12 cellular contexts compared by ENCODE assay signal in genomic region chr1:58718435-58718834, GRCh38. TPM values are rescaled to one million over a fixed set of nuclear protein-coding genes. Genes with fewer than 3 reads are reported as not detected.
DNase-seq lines count a peak whose midpoint lies in the region; ATAC-seq and TF ChIP-seq lines count a peak whose summit lies in the region.
"Had no signal": no experiment of that assay in that cellular context is flagged by ENCODE, and none has a peak within 500 bp of the region (broad histone marks: within the 10 kb centered on the region; RNA-seq: fewer than 3 reads in every experiment).

No MANE protein-coding gene starts in this region.

- H3K36me3 Mint-ChIP-seq in activated T-cell treated with anti-CD3 and anti-CD28 coated beads, Interleukin-2, amount 50 U/mL, for 4 hours (ENCODE audit: insufficient read depth) = no peaks in the 10 kb centered on the region
- H3K36me3 Mint-ChIP-seq: neural progenitor cell had no signal

- H3K4me3 Mint-ChIP-seq in activated T-cell treated with anti-CD3 and anti-CD28 coated beads, Interleukin-2, amount 50 U/mL, for 4 hours = peak overlapping the region; percentile 20
- H3K4me3 Mint-ChIP-seq: neural progenitor cell had no signal

- H3K9ac ChIP-seq in smooth muscle cell (ENCODE audit: low read depth) = no peak overlapping the region
- H3K9ac ChIP-seq: neural progenitor cell had no signal

- no peak for ATAC-seq in activated T-cell treated with anti-CD3 and anti-CD28 coated beads, Interleukin-2, amount 50 U/mL, for 4 hours
- ATAC-seq in HG03159 (IDR thresholded peaks at IDR 0.05; ENCODE audit: unreplicated experiment) = no peak
- no peak for ATAC-seq in GM21717 (IDR thresholded peaks at IDR 0.05; ENCODE audit: unreplicated experiment)

- H3K27me3 Mint-ChIP-seq in activated T-cell treated with anti-CD3 and anti-CD28 coated beads, Interleukin-2, amount 50 U/mL, for 4 hours (ENCODE audit: low read depth) = no peaks in the 10 kb centered on the region

- H2AFZ ChIP-seq in smooth muscle cell (ENCODE audit: low read depth) = peak overlapping the region; percentile 30
- H2AFZ ChIP-seq: neural progenitor cell had no signal

- H3K9me3 Mint-ChIP-seq in activated T-cell treated with anti-CD3 and anti-CD28 coated beads, Interleukin-2, amount 50 U/mL, for 4 hours = no peaks in the 10 kb centered on the region
- H3K9me3 Mint-ChIP-seq: neural progenitor cell had no signal

- no peak overlapping the region for H3K4me2 ChIP-seq in smooth muscle cell
- H3K4me2 ChIP-seq: neural progenitor cell had no signal

- no peaks in the 10 kb centered on the region for H3F3A ChIP-seq in smooth muscle cell (ENCODE audit: low read depth)

- H3K4me1 ChIP-seq in esophagus muscularis mucosa (peaks cover 14 to 24% (median 18%) of the 10 kb centered on the region in 4 donors), smooth muscle cell (ENCODE audit: low read depth) (no peaks in the 10 kb centered on the region)
- H3K4me1 ChIP-seq: neural progenitor cell, testis had no signal

- H3K27ac ChIP-seq in esophagus muscularis mucosa (replicated peaks in 1 of 4) = peak overlapping the region in 1 of 4 donors; percentile 38
- H3K27ac ChIP-seq in smooth muscle cell (ENCODE audit: low read depth) = no peak overlapping the region
- H3K27ac ChIP-seq: neural progenitor cell, testis had no signal

- H3K4me3 ChIP-seq in esophagus muscularis mucosa = no peak overlapping the region
- H3K4me3 ChIP-seq in smooth muscle cell = no peak overlapping the region
- H3K4me3 ChIP-seq: neural progenitor cell, testis had no signal

- no peaks in the 10 kb centered on the region for H4K20me1 ChIP-seq in smooth muscle cell (ENCODE audit: low read depth)

- no peak for TF ChIP-seq CTCF in esophagus muscularis mucosa (IDR thresholded peaks at IDR 0.05)
- TF ChIP-seq CTCF in smooth muscle cell (IDR thresholded peaks at IDR 0.05; ENCODE audit: borderline replicate concordance, insufficient read depth, poor library complexity, severe bottlenecking) = no peak

- DNase-seq in activated T-cell treated with anti-CD3 and anti-CD28 coated beads, Interleukin-2, amount 50 U/mL, for 4 hours = no peak
- DNase-seq in activated T-cell treated with anti-CD3 and anti-CD28 coated beads for 4 hours (no peak), RPMI8226 (peak; percentile 72), esophagus muscularis mucosa (ENCODE audit: extremely low spot score) (peak; percentile 79), smooth muscle cell (lab: John Stamatoyannopoulos, UW; ENCODE audit: unreplicated experiment) (no peak), H4 (ENCODE audit: low spot score) (no peak)
- DNase-seq: effector CD8-positive, alpha-beta T cell; stimulated activated CD4-positive, alpha-beta T cell treated with anti-CD3 and anti-CD28 coated beads, Interleukin-2, amount 100 ng/mL, for 48 hours; testis had no signal

- intact Hi-C loops in esophagus muscularis mucosa (cut with DNase I) = no loop called here

- H3K36me3 ChIP-seq in esophagus muscularis mucosa (no peaks in the 10 kb centered on the region), smooth muscle cell (ENCODE audit: low read depth) (no peaks in the 10 kb centered on the region)
- H3K36me3 ChIP-seq: neural progenitor cell had no signal

- WGBS in esophagus muscularis mucosa = 32% methylated on average over 2 of the region's 2 CpGs
- WGBS in smooth muscle cell (ENCODE audit: low lambda C conversion rate) = 67% methylated on average over 2 of the region's 2 CpGs

- H3K4me1 Mint-ChIP-seq in activated T-cell treated with anti-CD3 and anti-CD28 coated beads, Interleukin-2, amount 50 U/mL, for 4 hours (ENCODE audit: low read depth) = peaks cover 20% of the 10 kb centered on the region

- TF ChIP-seq EP300 in esophagus muscularis mucosa (IDR thresholded peaks at IDR 0.05) = no peak

- H3K79me2 ChIP-seq in smooth muscle cell (ENCODE audit: low read depth) = no peaks in the 10 kb centered on the region

- no peaks in the 10 kb centered on the region for H3K27me3 ChIP-seq in esophagus muscularis mucosa
- no peaks in the 10 kb centered on the region for H3K27me3 ChIP-seq in smooth muscle cell (ENCODE audit: low read depth)
- H3K27me3 ChIP-seq: neural progenitor cell, testis had no signal

- no peaks in the 10 kb centered on the region for H3K9me3 ChIP-seq in esophagus muscularis mucosa
- H3K9me3 ChIP-seq in smooth muscle cell (replicated peaks; ENCODE audit: low read depth) = no peaks in the 10 kb centered on the region
- H3K9me3 ChIP-seq: testis had no signal

- no peak for TF ChIP-seq POLR2A in esophagus muscularis mucosa (IDR thresholded peaks at IDR 0.05; ENCODE audit: low read depth)

RNA-seq across cellular contexts. Expression of gene MYSM1, which starts 18.6 kb away (rescaled TPM):
- 10 to 100 TPM; 24.0 to 26.3 (median 25.5) TPM for total RNA-seq in activated T-cell treated with anti-CD3 and anti-CD28 coated beads, Interleukin-2, amount 50 U/mL, for 4 hours
- total RNA-seq in esophagus muscularis mucosa (10 to 100 TPM in 3 of 4 donors, 1 to 10 TPM in 1; 9.3 to 17.1 (median 14.0) TPM), smooth muscle cell (30.7 and 32.2 TPM in 2 replicates)
- 6.9 and 9.9 TPM in 2 replicates for polyA plus RNA-seq in smooth muscle cell
- total RNA-seq in H4 (2014; rRNA removed; shearing (Covaris generic)) = 6.8 and 7.4 TPM in 2 replicates

Comparison
In these comparisons a context has a peak if more than half of its experiments do, and no peak if none do; other contexts are left out.
1. DNase-seq: peak in RPMI8226 (single experiment) and esophagus muscularis mucosa (single experiment); none in activated T-cell treated with anti-CD3 and anti-CD28 coated beads, Interleukin-2, amount 50 U/mL, for 4 hours (single experiment), activated T-cell treated with anti-CD3 and anti-CD28 coated beads for 4 hours (single experiment), smooth muscle cell (single experiment) and H4 (single experiment).